21 cellular contexts compared by ENCODE assay signal in the genomic region with DNA sequence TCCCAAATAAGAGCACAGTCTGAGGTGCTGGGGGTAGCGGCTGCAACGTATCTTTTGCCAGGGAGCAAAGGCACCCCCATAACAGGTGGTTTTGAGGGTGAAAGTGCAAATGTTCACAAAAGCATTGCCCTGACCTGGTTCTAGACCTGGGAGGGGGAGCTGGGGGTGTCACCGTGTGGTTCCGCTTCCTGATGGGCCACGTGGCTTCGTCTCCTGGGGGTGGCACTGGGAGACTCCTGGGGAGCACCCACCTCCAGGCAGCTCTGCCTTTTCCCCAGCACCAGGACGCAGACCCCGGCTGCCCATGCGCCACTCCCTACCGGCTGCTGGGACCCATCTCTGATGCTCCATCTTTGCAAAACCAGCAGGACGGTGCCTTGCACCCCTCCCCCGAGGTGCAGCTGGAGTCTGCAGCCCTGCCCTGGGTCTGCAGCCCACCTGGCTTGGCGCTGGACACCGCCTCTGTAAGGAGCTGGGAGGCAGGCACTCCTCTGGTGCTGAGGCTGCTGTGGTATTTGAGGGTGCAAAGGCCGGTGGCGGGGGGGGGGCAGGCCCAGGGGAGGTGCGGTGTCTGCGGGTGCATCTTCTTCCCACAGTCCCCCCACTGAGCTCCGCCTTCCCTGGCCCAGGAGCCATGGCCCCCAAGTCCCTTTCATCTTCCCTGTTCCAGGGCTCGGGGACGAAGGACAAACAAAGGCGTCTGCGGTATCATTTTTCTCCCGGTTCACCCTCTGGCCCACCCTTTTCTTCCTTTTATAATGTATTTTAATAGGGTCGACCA.
"Had no signal": no experiment of that assay in that cellular context is flagged by ENCODE, and none has a peak within 500 bp of the region (broad histone marks: within the 10 kb centered on the region; RNA-seq: fewer than 3 reads in every experiment).

No MANE protein-coding gene starts in this region.

- DNase-seq: activated CD4-positive, alpha-beta T cell treated with anti-CD3 and anti-CD28 coated beads for 4 hours; activated CD8-positive, alpha-beta memory T cell treated with anti-CD3 and anti-CD28 coated beads, Interleukin-2, amount 50 U/mL, for 4 hours; activated CD8-positive, alpha-beta T cell treated with anti-CD3 and anti-CD28 coated beads for 36 hours; activated naive CD4-positive, alpha-beta T cell; activated naive CD8-positive, alpha-beta T cell treated with anti-CD3 and anti-CD28 coated beads, Interleukin-2, amount 10 ng/mL, durations not matched to agents 7 days and 5 days; dorsolateral prefrontal cortex; mesenchymal stem cell; nephron progenitor cell; stimulated activated CD4-positive, alpha-beta T cell treated with anti-CD3 and anti-CD28 coated beads, Interleukin-4, amount 100 ng/mL, for 4 hours; stimulated activated CD8-positive, alpha-beta memory T cell treated with anti-CD3 and anti-CD28 coated beads, Interleukin-4, amount 100 ng/mL, for 48 hours; stimulated activated naive CD4-positive, alpha-beta T cell treated with Interleukin-2 at 50 U/mL for 16 hours; SW 1271; trophoblast cell had no signal

- H3K4me3 ChIP-seq: ascending aorta, breast epithelium, dorsolateral prefrontal cortex, gastroesophageal sphincter, left lung, ovary, suprapubic skin had no signal

- H3K9me3 ChIP-seq: ascending aorta, breast epithelium, gastroesophageal sphincter, left lung, ovary, suprapubic skin had no signal

- H3K36me3 ChIP-seq: ascending aorta, breast epithelium, gastroesophageal sphincter, left lung, ovary, suprapubic skin had no signal

- ATAC-seq: activated CD8-positive, alpha-beta T cell treated with anti-CD3 and anti-CD28 coated beads for 36 hours; gastroesophageal sphincter; left lung; WTC11 had no signal

- H3K9me3 Mint-ChIP-seq: activated CD8-positive, alpha-beta T cell treated with anti-CD3 and anti-CD28 coated beads for 36 hours; activated naive CD8-positive, alpha-beta T cell treated with anti-CD3 and anti-CD28 coated beads, Interleukin-2, amount 10 ng/mL, durations not matched to agents 7 days and 5 days; activated T-helper 1 cell treated with anti-CD3 and anti-CD28 coated beads, Interleukin-12 subunit alpha, Interleukin-12 subunit beta, Interleukin-2, Interleukin-4 antibody, amounts not matched to agents 30 ng/mL and 10 ng/mL and 1 ng/mL, durations not matched to agents 14 hours and 24 hours and 36 hours; nephron progenitor cell; WTC11 had no signal

- H3K4me3 Mint-ChIP-seq: activated CD8-positive, alpha-beta T cell treated with anti-CD3 and anti-CD28 coated beads for 36 hours; activated naive CD8-positive, alpha-beta T cell treated with anti-CD3 and anti-CD28 coated beads, Interleukin-2, amount 10 ng/mL, durations not matched to agents 7 days and 5 days; activated T-helper 1 cell treated with anti-CD3 and anti-CD28 coated beads, Interleukin-12 subunit alpha, Interleukin-12 subunit beta, Interleukin-2, Interleukin-4 antibody, amounts not matched to agents 30 ng/mL and 10 ng/mL and 1 ng/mL, durations not matched to agents 14 hours and 24 hours and 36 hours; nephron progenitor cell; WTC11 had no signal

- H3K27ac Mint-ChIP-seq: activated CD8-positive, alpha-beta T cell treated with anti-CD3 and anti-CD28 coated beads for 36 hours; activated naive CD8-positive, alpha-beta T cell treated with anti-CD3 and anti-CD28 coated beads, Interleukin-2, amount 10 ng/mL, durations not matched to agents 7 days and 5 days; activated T-helper 1 cell treated with anti-CD3 and anti-CD28 coated beads, Interleukin-12 subunit alpha, Interleukin-12 subunit beta, Interleukin-2, Interleukin-4 antibody, amounts not matched to agents 30 ng/mL and 10 ng/mL and 1 ng/mL, durations not matched to agents 14 hours and 24 hours and 36 hours; nephron progenitor cell; WTC11 had no signal

- H3K27ac ChIP-seq: ascending aorta, breast epithelium, dorsolateral prefrontal cortex, gastroesophageal sphincter, left lung, ovary, suprapubic skin had no signal

- H3K36me3 Mint-ChIP-seq: activated naive CD8-positive, alpha-beta T cell treated with anti-CD3 and anti-CD28 coated beads, Interleukin-2, amount 10 ng/mL, durations not matched to agents 7 days and 5 days; WTC11 had no signal

- H3K27me3 ChIP-seq: ascending aorta, breast epithelium, dorsolateral prefrontal cortex, gastroesophageal sphincter, ovary, suprapubic skin had no signal
